Comparison of ENCODE assay signal across 1 cellular context in the genomic region with DNA sequence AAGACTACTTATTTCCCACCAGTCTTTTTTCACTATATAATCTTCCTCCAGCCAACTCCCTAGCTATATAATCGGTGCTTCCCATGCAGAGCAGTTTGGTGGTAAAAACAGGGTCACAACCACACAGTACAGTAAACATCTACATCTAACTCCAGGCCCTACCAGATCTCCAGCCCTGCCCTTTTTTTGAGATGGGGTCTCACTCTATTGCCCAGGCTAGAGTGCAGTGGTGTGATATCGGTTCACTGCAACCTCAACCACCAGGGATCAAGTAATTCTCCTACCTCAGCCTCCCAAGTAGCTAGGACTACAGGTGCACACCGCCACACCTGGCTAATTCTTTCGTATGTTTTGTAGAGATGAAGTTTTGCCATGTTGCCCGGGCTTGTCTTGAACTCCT.
TF ChIP-seq lines count a peak whose summit lies in the region.

No MANE protein-coding gene starts in this region.

TF ChIP-seq in HEK293, 187 proteins besides CTCF, POLR2A, EP300 and RAD21 (continued from another document):
- TF ChIP-seq, protein P1, sequence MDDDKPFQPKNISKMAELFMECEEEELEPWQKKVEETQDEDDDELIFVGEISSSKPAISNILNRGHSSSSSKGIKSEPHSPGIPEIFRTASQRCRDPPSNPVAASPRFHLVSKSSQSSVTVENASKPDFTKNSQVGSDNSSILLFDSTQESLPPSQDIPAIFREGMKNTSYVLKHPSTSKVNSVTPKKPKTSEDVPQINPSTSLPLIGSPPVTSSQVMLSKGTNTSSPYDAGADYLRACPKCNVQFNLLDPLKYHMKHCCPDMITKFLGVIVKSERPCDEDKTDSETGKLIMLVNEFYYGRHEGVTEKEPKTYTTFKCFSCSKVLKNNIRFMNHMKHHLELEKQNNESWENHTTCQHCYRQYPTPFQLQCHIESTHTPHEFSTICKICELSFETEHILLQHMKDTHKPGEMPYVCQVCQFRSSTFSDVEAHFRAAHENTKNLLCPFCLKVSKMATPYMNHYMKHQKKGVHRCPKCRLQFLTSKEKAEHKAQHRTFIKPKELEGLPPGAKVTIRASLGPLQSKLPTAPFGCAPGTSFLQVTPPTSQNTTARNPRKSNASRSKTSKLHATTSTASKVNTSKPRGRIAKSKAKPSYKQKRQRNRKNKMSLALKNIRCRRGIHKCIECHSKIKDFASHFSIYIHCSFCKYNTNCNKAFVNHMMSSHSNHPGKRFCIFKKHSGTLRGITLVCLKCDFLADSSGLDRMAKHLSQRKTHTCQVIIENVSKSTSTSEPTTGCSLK (tag by site-specific recombination; IDR thresholded peaks at IDR 0.05), result no peak
- no peak for TF ChIP-seq GFI1B (tag by site-specific recombination; IDR thresholded peaks at IDR 0.05)
